ENCODE assay signal across 17 cellular contexts in the genomic region with DNA sequence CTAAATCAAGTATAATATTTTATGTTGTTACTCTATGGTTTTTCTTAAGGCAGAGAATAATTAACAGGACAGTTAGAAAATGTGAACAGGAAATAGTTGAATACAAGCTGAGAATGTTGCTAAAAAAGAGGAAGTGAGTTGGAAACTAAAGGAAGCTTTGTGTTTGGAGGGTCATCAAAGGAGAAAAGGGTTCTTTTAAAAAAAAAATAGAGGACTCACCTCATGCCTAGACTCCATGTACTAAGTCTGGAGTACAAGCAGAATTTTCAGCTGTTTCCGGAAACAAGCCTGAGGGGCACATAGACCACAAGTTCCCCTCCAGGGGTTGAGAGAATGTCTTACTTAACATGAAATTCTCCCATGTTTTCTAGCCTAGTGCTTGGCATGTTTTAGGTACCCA.
DNase-seq lines count a peak whose midpoint lies in the region; ATAC-seq lines count a peak whose summit lies in the region.
"Had no signal": no experiment of that assay in that cellular context is flagged by ENCODE, and none has a peak within 500 bp of the region (broad histone marks: within the 10 kb centered on the region; RNA-seq: fewer than 3 reads in every experiment).

No MANE protein-coding gene starts in this region.

- H3K4me3 Mint-ChIP-seq in stimulated activated naive B cell treated with anti-CD40 and anti-IgM and Interleukin-4, amounts not matched to agents 10 μg/mL and 1 μg/mL and 100 μg/mL, for 72 hours: no peak overlapping the region
- H3K4me3 Mint-ChIP-seq: activated T-cell treated with anti-CD3 and anti-CD28 coated beads, Interleukin-2, amount 50 U/mL, for 24 hours; mesothelial cell of epicardium; stimulated activated naive CD8-positive, alpha-beta T cell treated with anti-CD3 and anti-CD28 coated beads, Interleukin-15, Interleukin-2, amounts not matched to agents 100 ng/mL and 50 ng/mL, for 24 hours had no signal

- H3K4me1 Mint-ChIP-seq in stimulated activated naive B cell treated with anti-CD40 and anti-IgM and Interleukin-4, amounts not matched to agents 10 μg/mL and 1 μg/mL and 100 μg/mL, for 72 hours: peaks cover 5% of the 10 kb centered on the region in 2 donors
- H3K4me1 Mint-ChIP-seq: mesothelial cell of epicardium had no signal

- H3K36me3 Mint-ChIP-seq in stimulated activated naive B cell treated with anti-CD40 and anti-IgM and Interleukin-4, amounts not matched to agents 10 μg/mL and 1 μg/mL and 100 μg/mL, for 72 hours: no peaks in the 10 kb centered on the region
- H3K36me3 Mint-ChIP-seq: mesothelial cell of epicardium had no signal

- H3K27ac Mint-ChIP-seq in stimulated activated naive B cell treated with anti-CD40 and anti-IgM and Interleukin-4, amounts not matched to agents 10 μg/mL and 1 μg/mL and 100 μg/mL, for 72 hours: peak overlapping the region; percentile 14
- H3K27ac Mint-ChIP-seq: activated T-cell treated with anti-CD3 and anti-CD28 coated beads, Interleukin-2, amount 50 U/mL, for 24 hours; mesothelial cell of epicardium; stimulated activated naive CD8-positive, alpha-beta T cell treated with anti-CD3 and anti-CD28 coated beads, Interleukin-15, Interleukin-2, amounts not matched to agents 100 ng/mL and 50 ng/mL, for 24 hours had no signal

- no peaks in the 10 kb centered on the region for H3K27me3 Mint-ChIP-seq in stimulated activated naive B cell treated with anti-CD40 and anti-IgM and Interleukin-4, amounts not matched to agents 10 μg/mL and 1 μg/mL and 100 μg/mL, for 72 hours
- H3K27me3 Mint-ChIP-seq: stimulated activated naive CD8-positive, alpha-beta T cell treated with anti-CD3 and anti-CD28 coated beads, Interleukin-15, Interleukin-2, amounts not matched to agents 100 ng/mL and 50 ng/mL, for 24 hours had no signal

- H3K9me3 Mint-ChIP-seq in stimulated activated naive B cell treated with anti-CD40 and anti-IgM and Interleukin-4, amounts not matched to agents 10 μg/mL and 1 μg/mL and 100 μg/mL, for 72 hours: no peaks in the 10 kb centered on the region
- H3K9me3 Mint-ChIP-seq: activated T-cell treated with anti-CD3 and anti-CD28 coated beads, Interleukin-2, amount 50 U/mL, for 24 hours; stimulated activated naive CD8-positive, alpha-beta T cell treated with anti-CD3 and anti-CD28 coated beads, Interleukin-15, Interleukin-2, amounts not matched to agents 100 ng/mL and 50 ng/mL, for 24 hours had no signal

- peak; percentile 66 for ATAC-seq in GM18907 (IDR thresholded peaks at IDR 0.05; ENCODE audit: unreplicated experiment)
- peak; percentile 54 for ATAC-seq in HG03135 (IDR thresholded peaks at IDR 0.05; ENCODE audit: unreplicated experiment)
- ATAC-seq in stimulated activated naive B cell treated with anti-CD40 and anti-IgM and Interleukin-4, amounts not matched to agents 10 μg/mL and 1 μg/mL and 100 μg/mL, for 72 hours (replicated peaks): peak in 1 of 2 donors; percentile 34
- no peak for ATAC-seq in GM19455 (IDR thresholded peaks at IDR 0.05; ENCODE audit: unreplicated experiment)

- peak; percentile 14 to 80 for DNase-seq in NOMO-1 (lab: John Stamatoyannopoulos, UW; ENCODE audit: unreplicated experiment in 2 of 2)
- DNase-seq in stimulated activated naive B cell treated with anti-CD40 and anti-IgM and Interleukin-4, amounts not matched to agents 10 μg/mL and 1 μg/mL and 100 μg/mL, for 72 hours: no peak
- DNase-seq in HuH-7.5 (ENCODE audit: low spot score): no peak
- no peak for DNase-seq in activated CD8-positive, alpha-beta memory T cell treated with anti-CD3 and anti-CD28 coated beads for 24 hours
- DNase-seq: activated CD4-positive, alpha-beta T cell treated with anti-CD3 and anti-CD28 coated beads for 48 hours; activated T-cell treated with anti-CD3 and anti-CD28 coated beads, Interleukin-2, amount 50 U/mL, for 24 hours; caudate nucleus; GM23248; islet precursor cell; NCI-H1105 treated with DMSO at 0.1 percent for 48 hours; NCI-H345; T-helper 1 cell had no signal

Comparison
In these comparisons a context has a peak if more than half of its experiments do, and no peak if none do; other contexts are left out.
1. DNase-seq: peak in NOMO-1 (2 of 2); none in stimulated activated naive B cell treated with anti-CD40 and anti-IgM and Interleukin-4, amounts not matched to agents 10 μg/mL and 1 μg/mL and 100 μg/mL, for 72 hours (single experiment), HuH-7.5 (single experiment) and activated CD8-positive, alpha-beta memory T cell treated with anti-CD3 and anti-CD28 coated beads for 24 hours (single experiment).